Comparison of ENCODE assay signal across 9 cellular contexts in the genomic region with DNA sequence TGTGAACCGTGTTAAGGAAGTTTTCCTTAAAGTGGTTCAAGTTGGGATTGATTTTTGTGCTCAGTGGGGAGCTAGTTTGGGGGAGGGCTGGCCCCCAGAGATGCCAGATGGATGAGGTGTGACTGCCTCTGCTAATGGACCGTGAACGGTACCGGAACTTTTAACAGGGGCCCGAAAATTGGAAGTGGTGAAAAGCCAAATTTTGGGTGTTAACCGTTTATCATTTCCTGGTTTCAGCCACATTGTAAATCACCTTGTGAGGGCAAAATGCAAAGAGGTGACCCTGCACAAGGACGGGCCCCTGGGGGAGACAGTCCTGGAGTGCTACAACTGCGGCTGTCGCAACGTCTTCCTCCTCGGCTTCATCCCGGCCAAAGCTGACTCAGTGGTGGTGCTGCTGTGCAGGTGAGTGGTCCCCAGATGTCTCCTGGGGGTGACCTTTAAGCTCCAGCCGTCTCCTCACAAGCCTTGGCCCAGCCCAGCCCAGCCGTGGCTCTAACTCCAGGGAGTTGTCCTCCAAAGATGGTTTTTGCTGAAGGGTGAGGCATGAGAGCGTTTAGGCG. TPM values are rescaled to one million over a fixed set of nuclear protein-coding genes. Genes with fewer than 3 reads are reported as not detected.
DNase-seq lines count a peak whose midpoint lies in the region; TF ChIP-seq lines count a peak whose summit lies in the region.
"Had no signal": no experiment of that assay in that cellular context is flagged by ENCODE, and none has a peak within 500 bp of the region (broad histone marks: within the 10 kb centered on the region; RNA-seq: fewer than 3 reads in every experiment).

No MANE protein-coding gene starts in this region.

- no peak for DNase-seq in CD8-positive, alpha-beta memory T cell
- DNase-seq in fibroblast of the aortic adventitia (ENCODE audit: low read depth) (no peak), cerebellum (ENCODE audit: low spot score) (no peak), dermis blood vessel endothelial cell (no peak), foreskin melanocyte (no peak)
- no peak for DNase-seq in NK-92 treated with Interleukin-12 subunit alpha and Interleukin-12 subunit beta, amount 100 ng/mL, for 24 hours (lab: John Stamatoyannopoulos, UW)
- DNase-seq: kidney glomerular epithelial cell had no signal

- peak overlapping the region in 1 of 7 donors; percentile 14 for H3K4me3 Mint-ChIP-seq in CD8-positive, alpha-beta memory T cell

- H3K36me3 ChIP-seq in CD8-positive, alpha-beta memory T cell (ENCODE audit: insufficient read depth, low read length) = peaks cover 64% of the 10 kb centered on the region
- H3K36me3 ChIP-seq in skeletal muscle tissue (ENCODE audit: control insufficient read depth in 3 of 3, insufficient read depth in 3 of 3, low read length in 3 of 3) = peaks cover 54 to 60% (median 54%) of the 10 kb centered on the region in 3 donors

- H3K9me3 ChIP-seq in CD8-positive, alpha-beta memory T cell (ENCODE audit: low read length) = no peaks in the 10 kb centered on the region
- H3K9me3 ChIP-seq in skeletal muscle tissue (ENCODE audit: control insufficient read depth in 3 of 3, low read length in 3 of 3) = no peaks in the 10 kb centered on the region

- POLR2A ChIA-PET in CD8-positive, alpha-beta memory T cell (lab: Charles Lee) = no interaction called here

- peaks cover 22% of the 10 kb centered on the region for H3K4me1 ChIP-seq in CD8-positive, alpha-beta memory T cell (ENCODE audit: insufficient read depth, low read length)
- peaks cover 48 to 57% (median 56%) of the 10 kb centered on the region in 3 donors for H3K4me1 ChIP-seq in skeletal muscle tissue (ENCODE audit: control insufficient read depth in 3 of 3, insufficient read depth in 3 of 3, low read length in 3 of 3)

- peak overlapping the region in 5 of 8 donors; percentile 33 to 68 (median 54) for H3K27ac Mint-ChIP-seq in CD8-positive, alpha-beta memory T cell

- no peak overlapping the region for H3K27ac ChIP-seq in CD8-positive, alpha-beta memory T cell (ENCODE audit: low read depth, low read length)
- peak overlapping the region; percentile 99 for H3K27ac ChIP-seq in VCaP
- peak overlapping the region; percentile 85 for H3K27ac ChIP-seq in skeletal muscle tissue (ENCODE audit: low read depth, low read length)

- no peaks in the 10 kb centered on the region for H3K27me3 ChIP-seq in CD8-positive, alpha-beta memory T cell (ENCODE audit: insufficient read depth, low read length, poor library complexity, severe bottlenecking)
- no peaks in the 10 kb centered on the region for H3K27me3 ChIP-seq in skeletal muscle tissue (ENCODE audit: control insufficient read depth in 3 of 3, insufficient read depth in 3 of 3, low read length in 3 of 3)

- CTCF ChIA-PET in CD8-positive, alpha-beta memory T cell (lab: Charles Lee) = interaction anchor here (1.0 to 1.3 kb wide), 3 partner anchors 9 to 256 kb away, joined by 3 to 4 read pairs (median 4); a partner anchor contains a TSS

- H3K9ac ChIP-seq in skeletal muscle tissue (ENCODE audit: low read depth in 1 of 3, low read length in 3 of 3) = peak overlapping the region in 1 of 3 donors; percentile 45

- no peaks in the 10 kb centered on the region for H3K9me3 Mint-ChIP-seq in CD8-positive, alpha-beta memory T cell

- H3K4me1 Mint-ChIP-seq in CD8-positive, alpha-beta memory T cell = peaks cover 37 to 51% (median 51%) of the 10 kb centered on the region in 3 donors

- H3K4me3 ChIP-seq in CD8-positive, alpha-beta memory T cell (ENCODE audit: low read length) = no peak overlapping the region
- H3K4me3 ChIP-seq in fibroblast of the aortic adventitia (ENCODE audit: low read depth, low read length) (peak overlapping the region; percentile 9), skeletal muscle tissue (ENCODE audit: low read length in 3 of 3) (no peak overlapping the region)

- H3K27me3 Mint-ChIP-seq in CD8-positive, alpha-beta memory T cell = peaks cover 0 to 1% of the 10 kb centered on the region in 2 donors

- peaks cover 0 to 85% (median 11%) of the 10 kb centered on the region in 3 donors for H3K36me3 Mint-ChIP-seq in CD8-positive, alpha-beta memory T cell

- no peak for TF ChIP-seq CTCF in VCaP (conservative IDR thresholded peaks at IDR 0.05)
- no peak for TF ChIP-seq CTCF in fibroblast of the aortic adventitia (IDR thresholded peaks at IDR 0.05; ENCODE audit: insufficient read depth, low read length)

RNA-seq across cellular contexts. Expression of a gene that starts 18.2 kb away (rescaled TPM):
- total RNA-seq in CD8-positive, alpha-beta memory T cell = 10 to 100 TPM; 96.8 to 97.2 TPM
- 24.6 TPM for polyA plus RNA-seq in CD8-positive, alpha-beta memory T cell
- total RNA-seq in fibroblast of the aortic adventitia (ENCODE audit: low replicate concordance) = 17.7 and 37.3 TPM in 2 replicates
- 30.8 TPM for total RNA-seq in skeletal muscle tissue
- 43.4 TPM for total RNA-seq in cerebellum
- 100 and 107 TPM in 2 replicates for total RNA-seq in dermis blood vessel endothelial cell

RNA-seq across cellular contexts. Expression of a gene that starts 46.0 kb away (rescaled TPM):
- not detected for total RNA-seq in CD8-positive, alpha-beta memory T cell
- not detected for polyA plus RNA-seq in CD8-positive, alpha-beta memory T cell
- total RNA-seq in fibroblast of the aortic adventitia (ENCODE audit: low replicate concordance) = 1.1 and 1.6 TPM in 2 replicates
- 17.7 TPM for total RNA-seq in skeletal muscle tissue
- total RNA-seq in cerebellum = 19.1 TPM
- total RNA-seq in dermis blood vessel endothelial cell = 1.0 and 1.3 TPM in 2 replicates

RNA-seq across cellular contexts. Expression of a gene that starts 58.8 kb away (rescaled TPM):
- total RNA-seq in CD8-positive, alpha-beta memory T cell = not detected
- polyA plus RNA-seq in CD8-positive, alpha-beta memory T cell = not detected
- 0.49 and 0.63 TPM in 2 replicates for total RNA-seq in fibroblast of the aortic adventitia (ENCODE audit: low replicate concordance)
- total RNA-seq in skeletal muscle tissue = 15.7 TPM
- total RNA-seq in cerebellum = not detected
- total RNA-seq in dermis blood vessel endothelial cell = not detected in 2 replicates

Comparison
In these comparisons a context has a peak if more than half of its experiments do, and no peak if none do; other contexts are left out.
1. RNA of a gene that starts 58.8 kb away (total RNA-seq): 15.7 TPM in skeletal muscle tissue (single experiment); 0.49 to 0.63 TPM in fibroblast of the aortic adventitia, not detected in CD8-positive, alpha-beta memory T cell, not detected in cerebellum (single experiment) and not detected in dermis blood vessel endothelial cell; every median in the first group is over 10 times any median in the second.